ENCODE assay signal across 15 cellular contexts in the genomic region with DNA sequence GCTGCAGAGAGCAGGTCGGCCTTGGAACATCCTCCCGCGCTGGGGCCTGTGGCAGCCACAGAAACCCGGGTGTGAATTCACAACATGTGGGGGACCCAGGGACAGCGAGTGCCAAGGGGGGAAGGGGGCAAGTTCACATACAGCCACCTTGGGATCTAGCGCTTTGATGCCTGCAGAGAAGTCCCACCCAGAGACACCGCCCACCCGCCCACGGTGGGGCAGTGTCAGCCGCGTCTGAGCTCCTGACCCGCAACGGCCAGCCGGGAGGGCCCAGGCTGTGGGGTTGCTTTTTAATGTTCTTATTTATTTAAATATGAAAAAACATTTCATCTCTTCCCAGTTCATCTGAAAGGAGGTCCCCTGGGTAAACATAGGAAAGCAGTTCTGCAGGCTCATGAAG. TPM values are rescaled to one million over a fixed set of nuclear protein-coding genes. Genes with fewer than 3 reads are reported as not detected.
DNase-seq lines count a peak whose midpoint lies in the region; ATAC-seq, FAIRE-seq and TF ChIP-seq lines count a peak whose summit lies in the region.
"Had no signal": no experiment of that assay in that cellular context is flagged by ENCODE, and none has a peak within 500 bp of the region (broad histone marks: within the 10 kb centered on the region; RNA-seq: fewer than 3 reads in every experiment).

No MANE protein-coding gene starts in this region.

- in situ Hi-C loops in K562 (cut with MboI): no loop called here

- H3K36me3 ChIP-seq in left ventricle myocardium inferior: peaks cover 80% of the 10 kb centered on the region
- peaks cover 73% of the 10 kb centered on the region for H3K36me3 ChIP-seq in K562 (ENCODE audit: control insufficient read depth, insufficient read depth, low read length)
- peaks cover 24 to 86% of the 10 kb centered on the region in 2 donors for H3K36me3 ChIP-seq in neuronal stem cell (replicated peaks in 1 of 2; ENCODE audit: control insufficient read depth in 2 of 2, insufficient read depth in 2 of 2, low read length in 2 of 2)
- peaks cover 11% of the 10 kb centered on the region for H3K36me3 ChIP-seq in mesendoderm (ENCODE audit: control insufficient read depth, insufficient read depth, low read length)

- peaks cover 2% of the 10 kb centered on the region for H3K79me1 ChIP-seq in neuronal stem cell (ENCODE audit: low read depth, low read length)
- H3K79me1 ChIP-seq in mesendoderm (ENCODE audit: low read length): no peaks in the 10 kb centered on the region

- H3K27me3 ChIP-seq in left ventricle myocardium inferior (ENCODE audit: low read depth): no peaks in the 10 kb centered on the region
- H3K27me3 ChIP-seq in K562 (ENCODE audit: control insufficient read depth in 2 of 2, insufficient read depth in 2 of 2, low read length in 2 of 2): no peaks in the 10 kb centered on the region
- H3K27me3 ChIP-seq in neuronal stem cell (ENCODE audit: control insufficient read depth in 3 of 3, insufficient read depth in 3 of 3, low read depth in 1 of 3, low read length in 3 of 3): no peaks in the 10 kb centered on the region
- no peaks in the 10 kb centered on the region for H3K27me3 ChIP-seq in mesendoderm (ENCODE audit: insufficient read depth, low read length, poor library complexity)
- H3K27me3 ChIP-seq: BLaER1 treated with 17β-estradiol and CSF1 and Interleukin-3, amounts not matched to agents 10 nM and 100 nM had no signal

- no TSS peak for BruUV-seq in K562 (replicated peaks; lab: Mats Ljungman, UMichigan)

- H4K8ac ChIP-seq in neuronal stem cell (ENCODE audit: low read depth, low read length): no peak overlapping the region
- no peak overlapping the region for H4K8ac ChIP-seq in mesendoderm (ENCODE audit: low read depth, low read length)

- H3K27ac ChIP-seq in left ventricle myocardium inferior (replicated peaks) (no peak overlapping the region), K562 (ENCODE audit: extremely low read depth, low read depth, low read length) (no peak overlapping the region), neuronal stem cell (replicated peaks; ENCODE audit: low read length) (no peak overlapping the region), mesendoderm (ENCODE audit: low read depth, low read length) (no peak overlapping the region)
- H3K27ac ChIP-seq: BLaER1 treated with 17β-estradiol and CSF1 and Interleukin-3, amounts not matched to agents 10 nM and 100 nM had no signal

- ATAC-seq in Right ventricle myocardium inferior (no peak), K562 (no peak), HG02970 (IDR thresholded peaks at IDR 0.05; ENCODE audit: low FRiP score, unreplicated experiment) (no peak), GM21381 (IDR thresholded peaks at IDR 0.05; ENCODE audit: unreplicated experiment) (no peak)

- H3K4me1 ChIP-seq in left ventricle myocardium inferior: peaks cover 22% of the 10 kb centered on the region
- H3K4me1 ChIP-seq in K562 (replicated peaks in 1 of 2; ENCODE audit: control insufficient read depth in 2 of 2, insufficient read depth in 2 of 2, low read length in 2 of 2): peaks cover 11 to 18% of the 10 kb centered on the region in 2 experiments; a peak in 3 of 5 replicates
- H3K4me1 ChIP-seq in neuronal stem cell (ENCODE audit: control insufficient read depth in 2 of 2, insufficient read depth in 1 of 2, low read depth in 1 of 2, low read length in 2 of 2): no peaks in the 10 kb centered on the region
- H3K4me1 ChIP-seq in mesendoderm (ENCODE audit: control insufficient read depth, low read depth, low read length): no peaks in the 10 kb centered on the region

- no peak for TF ChIP-seq EP300 in K562 (IDR thresholded peaks at IDR 0.05; ENCODE audit: low read length)

- FAIRE-seq in GM12892 (lab: Jason Lieb, UNC) (no peak), K562 (lab: Jason Lieb, UNC) (no peak)

- no peaks in the 10 kb centered on the region for H3K79me2 ChIP-seq in K562 (ENCODE audit: control insufficient read depth, insufficient read depth, low read length)
- H3K79me2 ChIP-seq in mesendoderm (ENCODE audit: control insufficient read depth, insufficient read depth, low read length): no peaks in the 10 kb centered on the region

- intact Hi-C loops in Right ventricle myocardium inferior (cut with DNase I) (no loop called here), left ventricle myocardium inferior (cut with micrococcal nuclease) (no loop called here), K562 (cut with micrococcal nuclease) (no loop called here)

- H3K9me3 ChIP-seq in left ventricle myocardium inferior (replicated peaks) (peaks cover 12% of the 10 kb centered on the region), K562 (replicated peaks; ENCODE audit: control insufficient read depth, insufficient read depth, low read depth, low read length) (no peaks in the 10 kb centered on the region), neuronal stem cell (replicated peaks in 1 of 2; ENCODE audit: control insufficient read depth in 2 of 2, insufficient read depth in 1 of 2, low read depth in 1 of 2, low read length in 2 of 2) (peaks cover 3 to 6% of the 10 kb centered on the region in 2 donors)
- H3K9me3 ChIP-seq: BLaER1 treated with 17β-estradiol and CSF1 and Interleukin-3, amounts not matched to agents 10 nM and 100 nM had no signal

- H3K9me1 ChIP-seq in K562 (ENCODE audit: control insufficient read depth, insufficient read depth, low read length): peaks cover 5% of the 10 kb centered on the region

- H2BK12ac ChIP-seq in neuronal stem cell (ENCODE audit: low read length): no peak overlapping the region

- H3K18ac ChIP-seq in neuronal stem cell (ENCODE audit: low read length): no peak overlapping the region
- no peak overlapping the region for H3K18ac ChIP-seq in mesendoderm (ENCODE audit: low read length)

- H3K9ac ChIP-seq in K562 (ENCODE audit: insufficient read depth in 1 of 2, low read depth in 2 of 2, low read length in 2 of 2) (no peak overlapping the region), neuronal stem cell (ENCODE audit: low read depth, low read length, poor library complexity) (no peak overlapping the region), mesendoderm (ENCODE audit: low read length) (no peak overlapping the region)

- no peak overlapping the region for H3K56ac ChIP-seq in mesendoderm (ENCODE audit: low read length)

- H4K91ac ChIP-seq in neuronal stem cell (ENCODE audit: low read depth, low read length, poor library complexity): no peak overlapping the region

- H4K20me1 ChIP-seq in K562 (replicated peaks; ENCODE audit: control insufficient read depth, insufficient read depth, low read length): peaks cover 3% of the 10 kb centered on the region; the same call in 1 of the 2 replicates

- no peak for TF ChIP-seq RAD21 in K562 (CRISPR knock-in tag; conservative IDR thresholded peaks at IDR 0.05 in 1 of 2, IDR thresholded peaks at IDR 0.05 in 1 of 2)

- POLR2A ChIA-PET in K562 (lab: Yijun Ruan, JAX): interaction anchor here (0.7 to 1.0 kb wide), 4 partner anchors 11 to 77 kb away, joined by 3 read pairs; no protein-coding TSS in a partner anchor

- H4K5ac ChIP-seq in mesendoderm (ENCODE audit: low read length): no peak overlapping the region

- CTCF ChIA-PET in K562 (lab: Yijun Ruan, JAX; ENCODE audit: low intra/inter-chr PET ratio): no interaction called here

- TF ChIP-seq CTCF in left ventricle myocardium inferior (IDR thresholded peaks at IDR 0.05; ENCODE audit: borderline replicate concordance) (no peak), K562 (IDR thresholded peaks at IDR 0.05 in 2 of 3, conservative IDR thresholded peaks at IDR 0.05 in 1 of 3; ENCODE audit: insufficient read depth in 2 of 3, low read depth in 1 of 3, low read length in 3 of 3) (no peak)

- H2BK120ac ChIP-seq in neuronal stem cell (ENCODE audit: low read depth, low read length) (no peak overlapping the region), mesendoderm (ENCODE audit: low read depth, low read length) (no peak overlapping the region)

- H3K23ac ChIP-seq in neuronal stem cell (ENCODE audit: low read depth, low read length, poor library complexity) (no peak overlapping the region), mesendoderm (ENCODE audit: low read length) (no peak overlapping the region)

- no peak overlapping the region for H3K4me3 ChIP-seq in left ventricle myocardium inferior
- H3K4me3 ChIP-seq in K562: no peak overlapping the region
- H3K4me3 ChIP-seq in neuronal stem cell (ENCODE audit: low read length in 2 of 2): no peak overlapping the region
- H3K4me3 ChIP-seq in mesendoderm (ENCODE audit: low read length): no peak overlapping the region
- H3K4me3 ChIP-seq: BLaER1 treated with 17β-estradiol and CSF1 and Interleukin-3, amounts not matched to agents 10 nM and 100 nM had no signal

- H3K14ac ChIP-seq in neuronal stem cell (ENCODE audit: low read length): peak overlapping the region; percentile 17

- TF ChIP-seq POLR2A in GM12892 (IDR thresholded peaks at IDR 0.05; ENCODE audit: low read depth, low read length) (0 out of 2 replicates have a peak, but pooled peaks have one; percentile 30), K562 (conservative IDR thresholded peaks at IDR 0.05) (no peak)

- H3K4me2 ChIP-seq in K562 (ENCODE audit: insufficient read depth, low read length) (no peak overlapping the region), neuronal stem cell (ENCODE audit: insufficient read depth, low read length, poor library complexity, severe bottlenecking) (no peak overlapping the region), mesendoderm (ENCODE audit: low read length) (no peak overlapping the region)
- H3K4me2 ChIP-seq: BLaER1 treated with 17β-estradiol and CSF1 and Interleukin-3, amounts not matched to agents 10 nM and 100 nM had no signal

- no peak overlapping the region for H2BK15ac ChIP-seq in neuronal stem cell (ENCODE audit: low read length)
- H2BK15ac ChIP-seq in mesendoderm (replicated peaks; ENCODE audit: low read depth): no peak overlapping the region

- H2BK5ac ChIP-seq in neuronal stem cell (ENCODE audit: low read length): peak overlapping the region; percentile 13
- no peak overlapping the region for H2BK5ac ChIP-seq in mesendoderm (ENCODE audit: low read length)

- H2AK5ac ChIP-seq in neuronal stem cell (ENCODE audit: low read depth, low read length): no peak overlapping the region
- no peak overlapping the region for H2AK5ac ChIP-seq in mesendoderm (ENCODE audit: low read length)

- H2AFZ ChIP-seq in K562 (ENCODE audit: low read depth, low read length): no peak overlapping the region
- no peak overlapping the region for H2AFZ ChIP-seq in neuronal stem cell (ENCODE audit: low read length)

- H3K4ac ChIP-seq in neuronal stem cell (ENCODE audit: low read length): no peak overlapping the region
- H3K4ac ChIP-seq in mesendoderm (ENCODE audit: low read depth, low read length): no peak overlapping the region

- WGBS in K562 (ENCODE audit: insufficient coverage, low coverage, missing lambda C conversion rate): 89% methylated on average over 10 of the region's 14 CpGs
- no CpG with 5 or more reads among the region's 14 CpGs for WGBS in neuronal stem cell (ENCODE audit: extremely low coverage in 2 of 2, insufficient read length in 2 of 2, insufficient replicate concordance in 1 of 2), 2 donors
- WGBS in mesendoderm (ENCODE audit: extremely low coverage, insufficient coverage, low lambda C conversion rate): no CpG with 5 or more reads among the region's 14 CpGs

- DNase-seq in Right ventricle myocardium inferior (ENCODE audit: missing footprints) (peak; percentile 1), left ventricle myocardium inferior (no peak), GM12892 (ENCODE audit: insufficient read length) (no peak), K562 (ENCODE audit: extremely low read depth in 1 of 4, low spot score in 3 of 4) (no peak), neuronal stem cell (ENCODE audit: low spot score) (no peak), mesendoderm (no peak)
- DNase-seq: ACHN; Calu3; CD4-positive, CD25-positive, alpha-beta regulatory T cell; DMS 273 treated with DMSO at 0.1 percent for 48 hours; GOT3; H9 had no signal

RNA-seq across cellular contexts. Expression of a gene that starts 12.9 kb away (rescaled TPM):
- total RNA-seq in Right ventricle myocardium inferior (29.8 TPM), left ventricle myocardium inferior (26.3 TPM), K562 (2014; rRNA removed) (131 and 143 TPM in 2 replicates), K562 (2014; rRNA removed; fragmentation: Illumina TruSeq; extraction: Trizol) (52.2 and 67.5 TPM in 2 replicates), K562 (2015; rRNA removed; fragmentation: Illumina TruSeq; extraction: Trizol) (81.6 and 83.0 TPM in 2 replicates), K562 (2021) (91.5 and 96.7 TPM in 2 replicates)
- polyA plus RNA-seq in GM12892 (2012; ENCODE audit: missing spikeins): 65.7 TPM
- total RNA-seq in K562 (2011; cell fraction: chromatin; rRNA removed; ENCODE audit: low replicate concordance): 55.1 and 137 TPM in 2 replicates
- 204 and 212 TPM in 2 replicates for total RNA-seq in K562 (2011; cell fraction: nucleolus; rRNA removed)
- 127 and 144 TPM in 2 replicates for total RNA-seq in K562 (2011; cell fraction: nucleoplasm; rRNA removed)
- polyA plus RNA-seq in K562 (2011; rRNA removed) (82.1 and 86.0 TPM in 2 replicates), K562 (2014; fragmentation: Illumina TruSeq; extraction: Trizol) (60.5 and 66.6 TPM in 2 replicates), K562 (2014; fragmentation: Nextera tagmentation; extraction: Ambion mirVana) (10 to 100 TPM in 1 of 2 experiments, 1 to 10 TPM in 1; 4.2 to 12.6 TPM), K562 (2014; rRNA removed) (141 and 166 TPM in 2 replicates)
- polyA plus RNA-seq in K562 (2011; cell fraction: cytosol; rRNA removed): 118 and 186 TPM in 2 replicates
- 46.8 and 51.5 TPM in 2 replicates for polyA plus RNA-seq in K562 (2011; cell fraction: nucleus; rRNA removed)
- polyA plus RNA-seq in K562 (2012): 164 and 292 TPM in 2 replicates
- polyA minus RNA-seq in K562 (2011; rRNA and poly(A)+ RNA removed): 17.9 and 26.4 TPM in 2 replicates
- polyA minus RNA-seq in K562 (2011; cell fraction: cytosol; rRNA and poly(A)+ RNA removed): 32.6 and 58.7 TPM in 2 replicates
- 14.4 and 24.1 TPM in 2 replicates for polyA minus RNA-seq in K562 (2011; cell fraction: nucleus; rRNA and poly(A)+ RNA removed)
- 33.5 TPM for polyA plus RNA-seq in neuronal stem cell (2013, experiment 1 of 2)
- polyA plus RNA-seq in neuronal stem cell (2013, experiment 2 of 2): 33.9 TPM
- 52.7 TPM for polyA plus RNA-seq in mesendoderm (2013, experiment 1 of 2)
- 54.8 TPM for polyA plus RNA-seq in mesendoderm (2013, experiment 2 of 2)

RNA-seq across cellular contexts. Expression of a gene that starts 17.9 kb away (rescaled TPM):
- 4.4 TPM for total RNA-seq in Right ventricle myocardium inferior
- 4.2 TPM for total RNA-seq in left ventricle myocardium inferior
- polyA plus RNA-seq in GM12892 (2012; ENCODE audit: missing spikeins): 6.7 TPM
- 10.7 and 24.6 TPM in 2 replicates for total RNA-seq in K562 (2011; cell fraction: chromatin; rRNA removed; ENCODE audit: low replicate concordance)
- total RNA-seq in K562 (2011; cell fraction: nucleolus; rRNA removed): 13.8 and 17.5 TPM in 2 replicates
- total RNA-seq in K562 (2011; cell fraction: nucleoplasm; rRNA removed): 10.7 and 12.8 TPM in 2 replicates
- total RNA-seq in K562 (2014; rRNA removed): 4.0 and 4.4 TPM in 2 replicates
- total RNA-seq in K562 (2014; rRNA removed; fragmentation: Illumina TruSeq; extraction: Trizol): 4.3 and 4.6 TPM in 2 replicates
- 4.9 and 5.4 TPM in 2 replicates for total RNA-seq in K562 (2015; rRNA removed; fragmentation: Illumina TruSeq; extraction: Trizol)
- 6.5 and 9.3 TPM in 2 replicates for total RNA-seq in K562 (2021)
- 5.7 and 8.0 TPM in 2 replicates for polyA plus RNA-seq in K562 (2011; rRNA removed)
- polyA plus RNA-seq in K562 (2011; cell fraction: cytosol; rRNA removed): 8.2 and 15.6 TPM in 2 replicates
- 3.0 and 4.8 TPM in 2 replicates for polyA plus RNA-seq in K562 (2011; cell fraction: nucleus; rRNA removed)
- 7.6 and 10.7 TPM in 2 replicates for polyA plus RNA-seq in K562 (2012)
- 6.6 and 7.3 TPM in 2 replicates for polyA plus RNA-seq in K562 (2014; fragmentation: Illumina TruSeq; extraction: Trizol)
- polyA plus RNA-seq in K562 (2014; fragmentation: Nextera tagmentation; extraction: Ambion mirVana): 1 to 10 TPM in 1 of 2 experiments, under 1 TPM in 1; 0.69 to 1.0 TPM
- 6.8 and 7.3 TPM in 2 replicates for polyA plus RNA-seq in K562 (2014; rRNA removed)
- polyA minus RNA-seq in K562 (2011; rRNA and poly(A)+ RNA removed): 4.5 and 8.6 TPM in 2 replicates
- polyA minus RNA-seq in K562 (2011; cell fraction: cytosol; rRNA and poly(A)+ RNA removed): 4.7 and 6.4 TPM in 2 replicates
- 3.0 and 4.6 TPM in 2 replicates for polyA minus RNA-seq in K562 (2011; cell fraction: nucleus; rRNA and poly(A)+ RNA removed)
- 15.5 TPM for polyA plus RNA-seq in neuronal stem cell (2013, experiment 1 of 2)
- 15.7 TPM for polyA plus RNA-seq in neuronal stem cell (2013, experiment 2 of 2)
- 5.3 TPM for polyA plus RNA-seq in mesendoderm (2013, experiment 1 of 2)
- 5.1 TPM for polyA plus RNA-seq in mesendoderm (2013, experiment 2 of 2)
